22 cellular contexts compared by ENCODE assay signal in the genomic region with DNA sequence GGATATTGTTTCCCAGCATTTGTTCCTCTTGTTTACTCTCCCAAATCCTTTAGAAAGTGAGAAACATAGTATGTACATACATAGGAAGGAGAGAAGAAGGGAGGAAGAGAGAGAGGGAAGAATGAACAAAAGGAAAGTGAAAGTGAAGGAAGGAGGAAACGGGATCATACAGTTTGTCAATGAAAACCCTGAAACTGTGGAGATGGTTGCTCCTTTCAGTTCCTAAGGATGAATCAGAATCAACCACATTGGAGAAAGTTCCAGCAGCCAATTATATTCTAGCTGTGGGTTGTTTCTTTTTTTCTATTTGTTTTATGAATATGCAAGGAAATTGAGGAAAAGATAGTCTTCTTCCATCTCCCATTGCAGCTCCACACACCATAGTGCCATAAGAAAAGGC.
DNase-seq lines count a peak whose midpoint lies in the region; ATAC-seq lines count a peak whose summit lies in the region.
"Had no signal": no experiment of that assay in that cellular context is flagged by ENCODE, and none has a peak within 500 bp of the region (broad histone marks: within the 10 kb centered on the region; RNA-seq: fewer than 3 reads in every experiment).

No MANE protein-coding gene starts in this region.

- H3K4me3 Mint-ChIP-seq in activated CD8-positive, alpha-beta memory T cell treated with anti-CD3 and anti-CD28 coated beads, Interleukin-2, amount 10 ng/mL, durations not matched to agents 7 days and 5 days, result peak overlapping the region; percentile 61
- peak overlapping the region; percentile 20 to 60 for H3K4me3 Mint-ChIP-seq in effector memory CD8-positive, alpha-beta T cell
- H3K4me3 Mint-ChIP-seq: stimulated activated naive B cell treated with anti-CD40 and anti-IgM and Interleukin-4, amounts not matched to agents 10 μg/mL and 1 μg/mL and 100 μg/mL, for 72 hours; type B pancreatic cell had no signal

- H3K4me2 ChIP-seq in skeletal muscle satellite cell (ENCODE audit: low read length), result peak overlapping the region; percentile 64

- H3K27ac Mint-ChIP-seq in activated CD8-positive, alpha-beta memory T cell treated with anti-CD3 and anti-CD28 coated beads, Interleukin-2, amount 10 ng/mL, durations not matched to agents 7 days and 5 days, result peak overlapping the region; percentile 43
- no peak overlapping the region for H3K27ac Mint-ChIP-seq in effector memory CD8-positive, alpha-beta T cell
- H3K27ac Mint-ChIP-seq: IgD-negative memory B cell; stimulated activated naive B cell treated with anti-CD40 and anti-IgM and Interleukin-4, amounts not matched to agents 10 μg/mL and 1 μg/mL and 100 μg/mL, for 72 hours; type B pancreatic cell had no signal

- CTCF ChIA-PET in activated CD8-positive, alpha-beta memory T cell treated with anti-CD3 and anti-CD28 coated beads, Interleukin-2, amount 10 ng/mL, durations not matched to agents 7 days and 5 days (lab: Charles Lee), result interaction anchor here (1.2 kb wide), 2 partner anchors 9 to 16 kb away, joined by 4 read pairs; no protein-coding TSS in a partner anchor

- peaks cover 31% of the 10 kb centered on the region for H3K36me3 Mint-ChIP-seq in activated CD8-positive, alpha-beta memory T cell treated with anti-CD3 and anti-CD28 coated beads, Interleukin-2, amount 10 ng/mL, durations not matched to agents 7 days and 5 days
- no peaks in the 10 kb centered on the region for H3K36me3 Mint-ChIP-seq in effector memory CD8-positive, alpha-beta T cell (ENCODE audit: insufficient read depth)
- H3K36me3 Mint-ChIP-seq: IgD-negative memory B cell; stimulated activated naive B cell treated with anti-CD40 and anti-IgM and Interleukin-4, amounts not matched to agents 10 μg/mL and 1 μg/mL and 100 μg/mL, for 72 hours; type B pancreatic cell had no signal

- no peaks in the 10 kb centered on the region for H3K9me3 ChIP-seq in skeletal muscle satellite cell (replicated peaks; ENCODE audit: low read length)
- H3K9me3 ChIP-seq: Caco-2 had no signal

- H3K4me3 ChIP-seq in skeletal muscle satellite cell (ENCODE audit: low read length), result peak overlapping the region; percentile 55

- H3K27me3 ChIP-seq in skeletal muscle satellite cell (ENCODE audit: control insufficient read depth, insufficient read depth, low read length), result no peaks in the 10 kb centered on the region
- H3K27me3 ChIP-seq: heart left ventricle, spleen had no signal

- DNase-seq in activated CD8-positive, alpha-beta memory T cell treated with anti-CD3 and anti-CD28 coated beads, Interleukin-2, amount 10 ng/mL, durations not matched to agents 7 days and 5 days, result no peak
- DNase-seq in activated CD8-positive, alpha-beta memory T cell treated with anti-CD3 and anti-CD28 coated beads, Interleukin-2, amount 50 U/mL, for 48 hours, result no peak
- DNase-seq in LHCN-M2 (ENCODE audit: low read depth), result peak; percentile 67
- DNase-seq in effector memory CD8-positive, alpha-beta T cell, result no peak
- no peak for DNase-seq in foreskin melanocyte
- DNase-seq in activated CD4-positive, alpha-beta T cell treated with anti-CD3 and anti-CD28 coated beads for 4 hours, result no peak
- DNase-seq in occipital lobe (lab: John Stamatoyannopoulos, UW), result no peak
- DNase-seq: activated CD4-positive, alpha-beta T cell treated with anti-CD3 and anti-CD28 coated beads, Interleukin-2, amount 50 U/mL, for 1 hour; activated T-cell treated with anti-CD3 and anti-CD28 coated beads, Interleukin-2, amount 50 U/mL, for 48 hours; amygdala; Caco-2; GF-D8; heart left ventricle; islet precursor cell; midbrain; NCI-H1436; SHP77; spleen; stimulated activated naive B cell treated with anti-CD40 and anti-IgM and Interleukin-4, amounts not matched to agents 10 μg/mL and 1 μg/mL and 100 μg/mL, for 72 hours had no signal

- ATAC-seq in activated CD8-positive, alpha-beta memory T cell treated with anti-CD3 and anti-CD28 coated beads, Interleukin-2, amount 10 ng/mL, durations not matched to agents 7 days and 5 days, result no peak
- ATAC-seq in effector memory CD8-positive, alpha-beta T cell (replicated peaks), result no peak
- ATAC-seq: heart left ventricle; stimulated activated naive B cell treated with anti-CD40 and anti-IgM and Interleukin-4, amounts not matched to agents 10 μg/mL and 1 μg/mL and 100 μg/mL, for 72 hours had no signal

- peaks cover 4% of the 10 kb centered on the region for H3K9me3 Mint-ChIP-seq in activated CD8-positive, alpha-beta memory T cell treated with anti-CD3 and anti-CD28 coated beads, Interleukin-2, amount 10 ng/mL, durations not matched to agents 7 days and 5 days (ENCODE audit: low read depth)
- H3K9me3 Mint-ChIP-seq in effector memory CD8-positive, alpha-beta T cell, result no peaks in the 10 kb centered on the region
- H3K9me3 Mint-ChIP-seq: stimulated activated naive B cell treated with anti-CD40 and anti-IgM and Interleukin-4, amounts not matched to agents 10 μg/mL and 1 μg/mL and 100 μg/mL, for 72 hours had no signal

- peaks cover 52% of the 10 kb centered on the region for H3K4me1 Mint-ChIP-seq in activated CD8-positive, alpha-beta memory T cell treated with anti-CD3 and anti-CD28 coated beads, Interleukin-2, amount 10 ng/mL, durations not matched to agents 7 days and 5 days
- peaks cover 4 to 13% of the 10 kb centered on the region in 2 donors for H3K4me1 Mint-ChIP-seq in effector memory CD8-positive, alpha-beta T cell (ENCODE audit: low read depth in 2 of 2)
- H3K4me1 Mint-ChIP-seq: IgD-negative memory B cell had no signal

- peaks cover 3% of the 10 kb centered on the region for H3K27me3 Mint-ChIP-seq in activated CD8-positive, alpha-beta memory T cell treated with anti-CD3 and anti-CD28 coated beads, Interleukin-2, amount 10 ng/mL, durations not matched to agents 7 days and 5 days
- no peaks in the 10 kb centered on the region for H3K27me3 Mint-ChIP-seq in effector memory CD8-positive, alpha-beta T cell

- no peaks in the 10 kb centered on the region for H3K4me1 ChIP-seq in skeletal muscle satellite cell (ENCODE audit: control insufficient read depth, insufficient read depth, low read length)
- H3K4me1 ChIP-seq: Caco-2, spleen had no signal

- no peak overlapping the region for H3K9ac ChIP-seq in skeletal muscle satellite cell (ENCODE audit: low read depth, low read length)

- H3K36me3 ChIP-seq in skeletal muscle satellite cell (ENCODE audit: insufficient read depth, low read length), result no peaks in the 10 kb centered on the region
- H3K36me3 ChIP-seq: heart left ventricle, spleen had no signal
